ENCODE assay signal across 10 cellular contexts in the genomic region with DNA sequence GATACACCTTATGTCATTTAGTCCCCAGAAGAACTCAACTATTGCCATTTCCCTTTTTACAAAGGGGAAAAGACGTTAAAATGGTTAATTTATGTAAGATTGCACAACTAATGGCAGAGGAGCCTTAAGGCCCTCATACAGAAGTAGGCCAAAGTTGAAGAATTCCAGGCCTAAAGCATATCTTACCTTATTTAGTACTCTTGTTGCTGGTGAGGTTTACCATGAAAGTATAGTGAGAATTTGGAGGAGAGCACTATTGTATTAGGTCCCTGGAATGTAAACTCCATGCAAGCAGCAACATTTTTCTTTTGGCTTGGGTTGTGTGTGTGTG. TPM values are rescaled to one million over a fixed set of nuclear protein-coding genes. Genes with fewer than 3 reads are reported as not detected.
DNase-seq lines count a peak whose midpoint lies in the region; ATAC-seq and TF ChIP-seq lines count a peak whose summit lies in the region.
"Had no signal": no experiment of that assay in that cellular context is flagged by ENCODE, and none has a peak within 500 bp of the region (broad histone marks: within the 10 kb centered on the region; RNA-seq: fewer than 3 reads in every experiment).

No MANE protein-coding gene starts in this region.

- H3K4me3 Mint-ChIP-seq in activated naive CD4-positive, alpha-beta T cell treated with anti-CD3 and anti-CD28 coated beads for 36 hours, result peak overlapping the region; percentile 70

- TF ChIP-seq POLR2A in adrenal gland (IDR thresholded peaks at IDR 0.05) (no peak), right lobe of liver (IDR thresholded peaks at IDR 0.05) (no peak), transverse colon (IDR thresholded peaks at IDR 0.05) (no peak)

- CTCF ChIA-PET in activated naive CD4-positive, alpha-beta T cell treated with anti-CD3 and anti-CD28 coated beads for 36 hours (lab: Charles Lee), result interaction anchor here (3.7 to 4.2 kb wide), 2 partner anchors 11 to 143 kb away, joined by 18 to 23 read pairs; no protein-coding TSS in a partner anchor
- CTCF ChIA-PET in OCI-LY7 (lab: Charles Lee; ENCODE audit: unreplicated experiment), result no interaction called here

- H3K36me3 ChIP-seq in adrenal gland (replicated peaks in 1 of 2) (no peaks in the 10 kb centered on the region), right lobe of liver (no peaks in the 10 kb centered on the region), transverse colon (no peaks in the 10 kb centered on the region), OCI-LY7 (ENCODE audit: insufficient read depth, low read length) (no peaks in the 10 kb centered on the region)

- H3K27me3 Mint-ChIP-seq in activated naive CD4-positive, alpha-beta T cell treated with anti-CD3 and anti-CD28 coated beads for 36 hours (ENCODE audit: low read depth), result no peaks in the 10 kb centered on the region

- no peak overlapping the region for H2AFZ ChIP-seq in OCI-LY7 (ENCODE audit: low read length)

- no peak for TF ChIP-seq EP300 in transverse colon (IDR thresholded peaks at IDR 0.05; ENCODE audit: low read depth)

- H3K27me3 ChIP-seq in adrenal gland (no peaks in the 10 kb centered on the region), right lobe of liver (no peaks in the 10 kb centered on the region), transverse colon (no peaks in the 10 kb centered on the region)

- no peaks in the 10 kb centered on the region for H3K36me3 Mint-ChIP-seq in activated naive CD4-positive, alpha-beta T cell treated with anti-CD3 and anti-CD28 coated beads for 36 hours (ENCODE audit: low read depth)

- H3K27ac ChIP-seq in adrenal gland (peak overlapping the region; percentile 89 to 98 (median 98)), right lobe of liver (peak overlapping the region; percentile 96 to 99 (median 96)), transverse colon (peak overlapping the region; percentile 96 to 98 (median 97)), OCI-LY7 (ENCODE audit: low read depth, low read length, poor library complexity, severe bottlenecking) (no peak overlapping the region)

- in situ Hi-C loops in transverse colon (cut with MboI; ENCODE audit: low pct_ligation_motif_present in 1 of 4, low pct_unique_long_range_greater_than_20kb in 1 of 4, low sequenced_read_pairs in 3 of 4), result no loop called here

- H3K4me2 ChIP-seq in OCI-LY7 (ENCODE audit: low read length), result no peak overlapping the region

- H3K4me1 ChIP-seq in adrenal gland (replicated peaks in 1 of 2), result peaks cover 9 to 17% of the 10 kb centered on the region in 2 donors
- H3K4me1 ChIP-seq in right lobe of liver, result peaks cover 0 to 11% (median 0%) of the 10 kb centered on the region in 4 donors
- peaks cover 13 to 26% (median 17%) of the 10 kb centered on the region in 4 donors for H3K4me1 ChIP-seq in transverse colon
- H3K4me1 ChIP-seq in OCI-LY7 (ENCODE audit: insufficient read depth, low read length, poor library complexity, severe bottlenecking), result no peaks in the 10 kb centered on the region

- POLR2A ChIA-PET in OCI-LY7 (lab: Charles Lee), result no interaction called here

- H3K4me3 ChIP-seq in adrenal gland (peak overlapping the region in 1 of 4 donors; percentile 78), right lobe of liver (peak overlapping the region in 1 of 3 donors; percentile 69), transverse colon (no peak overlapping the region), OCI-LY7 (ENCODE audit: low read depth, low read length, poor library complexity, severe bottlenecking) (no peak overlapping the region)

- DNase-seq in activated naive CD4-positive, alpha-beta T cell treated with anti-CD3 and anti-CD28 coated beads for 36 hours, result no peak
- no peak for DNase-seq in activated naive CD4-positive, alpha-beta T cell (lab: John Stamatoyannopoulos, UW)
- DNase-seq in adrenal gland, result no peak
- DNase-seq in right lobe of liver, result no peak
- DNase-seq in transverse colon, result no peak
- no peak for DNase-seq in COR-L47 (lab: John Stamatoyannopoulos, UW)
- DNase-seq in OCI-LY7 (ENCODE audit: low spot score), result no peak
- DNase-seq: DMS153 had no signal

- H3K79me2 ChIP-seq in OCI-LY7 (ENCODE audit: insufficient read depth, low read depth, low read length), result no peaks in the 10 kb centered on the region

- no peak overlapping the region for H3K27ac Mint-ChIP-seq in activated naive CD4-positive, alpha-beta T cell treated with anti-CD3 and anti-CD28 coated beads for 36 hours

- intact Hi-C loops in activated naive CD4-positive, alpha-beta T cell treated with anti-CD3 and anti-CD28 coated beads for 36 hours (cut with micrococcal nuclease), result loop anchor here (5.0 kb wide), 2 partner anchors 510 to 875 kb away; a partner anchor contains a TSS
- intact Hi-C loops in adrenal gland (cut with DNase I) (no loop called here), right lobe of liver (cut with DNase I) (no loop called here), transverse colon (cut with DNase I; ENCODE audit: low total_unique reads) (no loop called here), OCI-LY7 (cut with micrococcal nuclease; ENCODE audit: unreplicated experiment) (no loop called here)

- no peaks in the 10 kb centered on the region for H3K9me2 ChIP-seq in OCI-LY7 (ENCODE audit: insufficient read depth, low read length)

- TF ChIP-seq CTCF in adrenal gland (IDR thresholded peaks at IDR 0.05) (no peak), right lobe of liver (IDR thresholded peaks at IDR 0.05) (no peak), transverse colon (IDR thresholded peaks at IDR 0.05) (no peak), OCI-LY7 (conservative IDR thresholded peaks at IDR 0.05; ENCODE audit: low read length) (no peak)

- no TSS peak for BruUV-seq in OCI-LY7 (replicated peaks; lab: Mats Ljungman, UMichigan)

- peaks cover 1% of the 10 kb centered on the region for H3K9me3 Mint-ChIP-seq in activated naive CD4-positive, alpha-beta T cell treated with anti-CD3 and anti-CD28 coated beads for 36 hours

- H3K9me3 ChIP-seq in adrenal gland (replicated peaks in 1 of 3) (no peaks in the 10 kb centered on the region), right lobe of liver (no peaks in the 10 kb centered on the region), transverse colon (no peaks in the 10 kb centered on the region), OCI-LY7 (ENCODE audit: low read length) (no peaks in the 10 kb centered on the region)

- ATAC-seq in right lobe of liver (no peak), GM19395 (IDR thresholded peaks at IDR 0.05; ENCODE audit: unreplicated experiment) (no peak)

- no peaks in the 10 kb centered on the region for H4K20me1 ChIP-seq in OCI-LY7 (ENCODE audit: insufficient read depth, low read length)

- H3K4me1 Mint-ChIP-seq in activated naive CD4-positive, alpha-beta T cell treated with anti-CD3 and anti-CD28 coated beads for 36 hours (ENCODE audit: low read depth), result peaks cover 13% of the 10 kb centered on the region

- 21 to 38% (median 27%) methylated on average over 1 of the region's 1 CpG for WGBS in adrenal gland, 4 donors
- WGBS in right lobe of liver (ENCODE audit: insufficient coverage, low coverage, low lambda C conversion rate, missing lambda C conversion rate), result 27% methylated on average over 1 of the region's 1 CpG
- WGBS in transverse colon (ENCODE audit: low coverage in 1 of 2), 2 donors, result 33 to 44% methylated on average over 1 of the region's 1 CpG

RNA-seq across cellular contexts. Expression of a gene that starts 0.7 kb away (rescaled TPM):
- total RNA-seq in activated naive CD4-positive, alpha-beta T cell treated with anti-CD3 and anti-CD28 coated beads for 36 hours, result under 1 TPM; 0.37 to 0.38 TPM
- total RNA-seq in adrenal gland (1 to 10 TPM in 6 of 8 donors, under 1 TPM in 2; 0.79 to 4.2 (median 2.8) TPM), right lobe of liver (1 to 10 TPM; 1.2 to 3.3 (median 2.5) TPM), transverse colon (1 to 10 TPM in 3 of 4 donors, under 1 TPM in 1; 0.80 to 2.6 (median 1.8) TPM), OCI-LY7 (2022) (not detected in 2 replicates)
- polyA plus RNA-seq in adrenal gland, result 1 to 10 TPM in 1 of 3 donors, under 1 TPM in 2; 0.57 to 3.1 (median 0.97) TPM
- not detected in 2 replicates for total RNA-seq in OCI-LY7 (2014; rRNA removed; shearing (Covaris generic))

RNA-seq across cellular contexts. Expression of a gene that starts 43.5 kb away (rescaled TPM):
- total RNA-seq in activated naive CD4-positive, alpha-beta T cell treated with anti-CD3 and anti-CD28 coated beads for 36 hours, result not detected
- total RNA-seq in adrenal gland (under 1 TPM in 4 of 8 donors, not detected in 4; 0.11 to 0.28 (median 0.25) TPM), right lobe of liver (not detected), transverse colon (10 to 100 TPM in 1 of 4 donors, 1 to 10 TPM in 3; 1.5 to 23.2 (median 4.0) TPM), OCI-LY7 (2022) (not detected in 2 replicates)
- under 1 TPM; 0.13 to 0.16 (median 0.13) TPM for polyA plus RNA-seq in adrenal gland
- not detected in 2 replicates for total RNA-seq in OCI-LY7 (2014; rRNA removed; shearing (Covaris generic))
- total RNA-seq: T-helper 2 cell treated with Interferon-gamma antibody and Interleukin-4, amounts not matched to agents 100 ng/mL and 5 ng/mL, for 36 hours had no signal
